22 cellular contexts compared by ENCODE assay signal in the genomic region with DNA sequence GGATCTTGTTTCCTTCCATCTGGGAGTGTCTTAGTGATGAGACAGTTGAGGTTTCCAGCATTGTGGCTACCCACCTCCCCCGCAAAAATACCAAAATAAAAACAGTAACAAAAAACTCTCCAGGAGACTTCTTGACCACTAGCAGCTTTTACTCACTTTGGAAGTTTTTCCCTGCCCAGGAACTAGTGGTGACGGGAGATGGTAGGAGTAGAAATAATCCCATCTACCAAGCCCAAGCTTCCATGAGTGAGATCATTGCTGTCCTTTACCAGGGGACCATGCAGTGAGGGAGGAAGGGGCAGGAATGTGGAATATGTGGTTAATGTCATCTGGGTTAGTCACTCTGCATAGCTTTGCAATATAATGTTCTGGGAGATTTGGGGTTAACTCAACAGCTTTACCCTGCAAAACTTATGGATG.
DNase-seq lines count a peak whose midpoint lies in the region; ATAC-seq and TF ChIP-seq lines count a peak whose summit lies in the region.
"Had no signal": no experiment of that assay in that cellular context is flagged by ENCODE, and none has a peak within 500 bp of the region (broad histone marks: within the 10 kb centered on the region; RNA-seq: fewer than 3 reads in every experiment).

No MANE protein-coding gene starts in this region.

- H3K79me2 ChIP-seq in hepatocyte (no peaks in the 10 kb centered on the region), smooth muscle cell (ENCODE audit: low read depth) (no peaks in the 10 kb centered on the region)

- no peak overlapping the region for H3K4me3 Mint-ChIP-seq in T-helper 17 cell
- H3K4me3 Mint-ChIP-seq: activated CD4-positive, alpha-beta T cell treated with anti-CD3 and anti-CD28 coated beads for 36 hours; activated naive CD4-positive, alpha-beta T cell treated with anti-CD3 and anti-CD28 coated beads, Interleukin-2, amount 50 U/mL, for 24 hours; naive thymus-derived CD4-positive, alpha-beta T cell; stimulated activated effector memory CD8-positive, alpha-beta T cell treated with anti-CD3 and anti-CD28 coated beads, Interleukin-12 subunit alpha, Interleukin-12 subunit beta, amount 100 ng/mL, for 72 hours had no signal

- H3K27me3 Mint-ChIP-seq in T-helper 17 cell = no peaks in the 10 kb centered on the region
- H3K27me3 Mint-ChIP-seq: activated CD4-positive, alpha-beta T cell treated with anti-CD3 and anti-CD28 coated beads for 36 hours; activated naive CD4-positive, alpha-beta T cell treated with anti-CD3 and anti-CD28 coated beads, Interleukin-2, amount 50 U/mL, for 24 hours; naive thymus-derived CD4-positive, alpha-beta T cell had no signal

- no peak for TF ChIP-seq CTCF in hepatocyte (IDR thresholded peaks at IDR 0.05; ENCODE audit: poor library complexity)
- TF ChIP-seq CTCF in smooth muscle cell (IDR thresholded peaks at IDR 0.05; ENCODE audit: borderline replicate concordance, insufficient read depth, poor library complexity, severe bottlenecking) = no peak

- no peak overlapping the region for H3K9ac ChIP-seq in smooth muscle cell (ENCODE audit: low read depth)

- H4K20me1 ChIP-seq in hepatocyte (ENCODE audit: insufficient read depth, poor library complexity, severe bottlenecking) = no peaks in the 10 kb centered on the region
- no peaks in the 10 kb centered on the region for H4K20me1 ChIP-seq in smooth muscle cell (ENCODE audit: low read depth)

- DNase-seq in HCEC 1CT (peak; percentile 53), T-helper 17 cell (no peak), hepatocyte (ENCODE audit: low spot score) (no peak), smooth muscle cell (lab: John Stamatoyannopoulos, UW; ENCODE audit: unreplicated experiment) (no peak), NCI-H748 treated with DMSO at 0.1 percent for 48 hours (lab: John Stamatoyannopoulos, UW) (no peak), H7 (no peak), NCI-H1436 (lab: John Stamatoyannopoulos, UW) (no peak)
- DNase-seq: activated CD4-positive, alpha-beta T cell treated with anti-CD3 and anti-CD28 coated beads for 36 hours; C1 segment of cervical spinal cord; hippocampal formation; Kasumi-1; left ventricle myocardium inferior; naive thymus-derived CD4-positive, alpha-beta T cell; NCI-H146; NCI-H446 treated with DMSO at 0.1 percent for 48 hours; spleen; T1000 had no signal

- H3K4me2 ChIP-seq in hepatocyte (no peak overlapping the region), smooth muscle cell (peak overlapping the region; percentile 10)

- no peak overlapping the region for H2AFZ ChIP-seq in hepatocyte
- no peak overlapping the region for H2AFZ ChIP-seq in smooth muscle cell (ENCODE audit: low read depth)

- H3K36me3 Mint-ChIP-seq in T-helper 17 cell (ENCODE audit: low read depth) = peaks cover 38% of the 10 kb centered on the region

- 90% methylated on average over 2 of the region's 2 CpGs for WGBS in hepatocyte (ENCODE audit: low lambda C conversion rate, missing lambda C conversion rate)
- WGBS in smooth muscle cell (ENCODE audit: low lambda C conversion rate) = 46% methylated on average over 2 of the region's 2 CpGs

- H3K27ac Mint-ChIP-seq in T-helper 17 cell = peak overlapping the region; percentile 5
- H3K27ac Mint-ChIP-seq: activated CD4-positive, alpha-beta T cell treated with anti-CD3 and anti-CD28 coated beads for 36 hours; stimulated activated effector memory CD8-positive, alpha-beta T cell treated with anti-CD3 and anti-CD28 coated beads, Interleukin-12 subunit alpha, Interleukin-12 subunit beta, amount 100 ng/mL, for 72 hours had no signal

- no peak for ATAC-seq in T-helper 17 cell
- ATAC-seq in HG02852 (IDR thresholded peaks at IDR 0.05; ENCODE audit: unreplicated experiment) = no peak
- ATAC-seq: activated CD4-positive, alpha-beta T cell treated with anti-CD3 and anti-CD28 coated beads for 36 hours; naive thymus-derived CD4-positive, alpha-beta T cell; stimulated activated effector memory CD8-positive, alpha-beta T cell treated with anti-CD3 and anti-CD28 coated beads, Interleukin-12 subunit alpha, Interleukin-12 subunit beta, amount 100 ng/mL, for 72 hours had no signal

- no peaks in the 10 kb centered on the region for H3F3A ChIP-seq in smooth muscle cell (ENCODE audit: low read depth)

- no peaks in the 10 kb centered on the region for H3K9me2 ChIP-seq in hepatocyte (replicated peaks; ENCODE audit: insufficient read depth)

- no peaks in the 10 kb centered on the region for H3K9me3 ChIP-seq in T-helper 17 cell (ENCODE audit: control insufficient read depth, low read length, poor library complexity, severe bottlenecking)
- H3K9me3 ChIP-seq in hepatocyte (ENCODE audit: low read depth) = no peaks in the 10 kb centered on the region
- no peaks in the 10 kb centered on the region for H3K9me3 ChIP-seq in smooth muscle cell (replicated peaks; ENCODE audit: low read depth)
- H3K9me3 ChIP-seq: left ventricle myocardium inferior, spleen, tibial nerve had no signal

- H3K27me3 ChIP-seq in hepatocyte (no peaks in the 10 kb centered on the region), smooth muscle cell (ENCODE audit: low read depth) (no peaks in the 10 kb centered on the region), H7 (ENCODE audit: control insufficient read depth, insufficient read depth, low read length) (no peaks in the 10 kb centered on the region)
- H3K27me3 ChIP-seq: cardiac muscle cell, spleen, tibial nerve had no signal

- H3K4me1 ChIP-seq in hepatocyte (ENCODE audit: insufficient read depth) (peaks cover 7% of the 10 kb centered on the region), smooth muscle cell (ENCODE audit: low read depth) (no peaks in the 10 kb centered on the region)
- H3K4me1 ChIP-seq: left ventricle myocardium inferior, spleen, tibial nerve had no signal

- H3K4me3 ChIP-seq in hepatocyte (no peak overlapping the region), smooth muscle cell (no peak overlapping the region), H7 (ENCODE audit: insufficient read depth, low read depth, low read length) (no peak overlapping the region)
- H3K4me3 ChIP-seq: cardiac muscle cell, left ventricle myocardium inferior, spleen, tibial nerve had no signal

- H3K27ac ChIP-seq in hepatocyte (peak overlapping the region; percentile 67), smooth muscle cell (ENCODE audit: low read depth) (peak overlapping the region; percentile 71)
- H3K27ac ChIP-seq: cardiac muscle cell, left ventricle myocardium inferior, spleen, tibial nerve had no signal

- no peaks in the 10 kb centered on the region for H3K36me3 ChIP-seq in hepatocyte (replicated peaks; ENCODE audit: insufficient read depth, low read depth)
- no peaks in the 10 kb centered on the region for H3K36me3 ChIP-seq in smooth muscle cell (ENCODE audit: low read depth)
- no peaks in the 10 kb centered on the region for H3K36me3 ChIP-seq in H7 (replicated peaks; ENCODE audit: control insufficient read depth, insufficient read depth, low read length)

- peaks cover 16% of the 10 kb centered on the region for H3K4me1 Mint-ChIP-seq in T-helper 17 cell
- H3K4me1 Mint-ChIP-seq: activated CD4-positive, alpha-beta T cell treated with anti-CD3 and anti-CD28 coated beads for 36 hours; activated naive CD4-positive, alpha-beta T cell treated with anti-CD3 and anti-CD28 coated beads, Interleukin-2, amount 50 U/mL, for 24 hours had no signal
